In the genomic region with DNA sequence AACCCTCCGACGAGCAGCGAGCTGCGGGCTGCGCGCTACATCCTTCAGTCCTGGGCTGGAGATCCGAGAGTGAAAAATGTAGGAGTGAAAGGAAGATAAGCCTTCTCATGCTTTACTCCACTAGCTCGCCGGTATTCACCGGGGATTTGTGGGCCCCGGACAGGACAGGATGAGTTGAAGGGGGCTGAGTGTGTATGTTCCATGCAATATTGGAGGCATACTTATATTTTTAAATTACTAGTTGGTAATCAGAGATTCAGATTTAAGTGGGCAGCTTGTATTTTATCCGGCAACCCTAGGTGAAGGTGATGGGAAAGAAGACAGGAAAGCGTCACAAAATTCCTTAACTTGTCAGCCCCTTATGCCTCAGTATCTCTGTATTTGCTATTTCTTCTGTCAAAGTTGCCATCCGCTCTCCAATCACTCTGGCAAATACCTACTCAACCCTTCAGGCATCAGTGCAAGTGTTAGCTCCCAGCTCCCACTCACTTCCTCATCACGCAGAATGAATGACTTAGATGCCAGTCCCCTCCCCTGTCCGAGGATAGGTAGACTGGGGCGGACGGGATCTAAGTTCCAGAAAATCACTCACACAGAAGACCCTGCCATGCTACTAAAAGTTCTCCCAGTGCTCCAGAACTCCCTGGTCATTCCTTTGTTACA, we compare ENCODE assay signal across 1 cellular context.
TF ChIP-seq lines count a peak whose summit lies in the region.

No MANE protein-coding gene starts in this region.

TF ChIP-seq in K562, 482 proteins besides CTCF, POLR2A, EP300 and RAD21 (continued from another document):
- TF ChIP-seq, protein P1, sequence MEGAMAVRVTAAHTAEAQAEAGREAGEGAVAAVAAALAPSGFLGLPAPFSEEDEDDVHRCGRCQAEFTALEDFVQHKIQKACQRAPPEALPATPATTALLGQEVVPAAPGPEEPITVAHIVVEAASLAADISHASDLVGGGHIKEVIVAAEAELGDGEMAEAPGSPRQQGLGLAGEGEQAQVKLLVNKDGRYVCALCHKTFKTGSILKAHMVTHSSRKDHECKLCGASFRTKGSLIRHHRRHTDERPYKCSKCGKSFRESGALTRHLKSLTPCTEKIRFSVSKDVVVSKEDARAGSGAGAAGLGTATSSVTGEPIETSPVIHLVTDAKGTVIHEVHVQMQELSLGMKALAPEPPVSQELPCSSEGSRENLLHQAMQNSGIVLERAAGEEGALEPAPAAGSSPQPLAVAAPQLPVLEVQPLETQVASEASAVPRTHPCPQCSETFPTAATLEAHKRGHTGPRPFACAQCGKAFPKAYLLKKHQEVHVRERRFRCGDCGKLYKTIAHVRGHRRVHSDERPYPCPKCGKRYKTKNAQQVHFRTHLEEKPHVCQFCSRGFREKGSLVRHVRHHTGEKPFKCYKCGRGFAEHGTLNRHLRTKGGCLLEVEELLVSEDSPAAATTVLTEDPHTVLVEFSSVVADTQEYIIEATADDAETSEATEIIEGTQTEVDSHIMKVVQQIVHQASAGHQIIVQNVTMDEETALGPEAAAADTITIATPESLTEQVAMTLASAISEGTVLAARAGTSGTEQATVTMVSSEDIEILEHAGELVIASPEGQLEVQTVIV (CRISPR knock-in tag; IDR thresholded peaks at IDR 0.05; ENCODE audit: borderline replicate concordance): no peak
- TF ChIP-seq NELFE (IDR thresholded peaks at IDR 0.05; ENCODE audit: insufficient read depth, insufficient read length) (no peak), NBN (IDR thresholded peaks at IDR 0.05; ENCODE audit: low read depth) (no peak), HDAC3 (IDR thresholded peaks at IDR 0.05; ENCODE audit: borderline replicate concordance, partially characterized antibody) (peak; percentile 10), SPI1 (IDR thresholded peaks at IDR 0.05; ENCODE audit: borderline replicate concordance, low read depth, low read length) (peak; percentile 79), RUNX1 (IDR thresholded peaks at IDR 0.05; ENCODE audit: low read depth) (no peak), CBX3 (IDR thresholded peaks at IDR 0.05; ENCODE audit: borderline replicate concordance in 1 of 2, low read length in 2 of 2) (no peak), SMC3 (conservative IDR thresholded peaks at IDR 0.05; ENCODE audit: insufficient read depth, low read depth, low read length) (no peak), KDM4B (IDR thresholded peaks at IDR 0.05; ENCODE audit: borderline replicate concordance in 2 of 2, low read depth in 1 of 2) (no peak), LARP7 (IDR thresholded peaks at IDR 0.05) (no peak), ELF4 (CRISPR knock-in tag; IDR thresholded peaks at IDR 0.05) (no peak), ZNF24 (IDR thresholded peaks at IDR 0.05) (0 out of 2 replicates have a peak, but pooled peaks have one; percentile 8), MTA2 (IDR thresholded peaks at IDR 0.05; ENCODE audit: low read depth) (no peak), MEF2A (IDR thresholded peaks at IDR 0.05; ENCODE audit: control insufficient read depth, low read depth, low read length) (no peak), ZNF124 (CRISPR knock-in tag; IDR thresholded peaks at IDR 0.05) (no peak), ZFPM2 (CRISPR knock-in tag; IDR thresholded peaks at IDR 0.05) (no peak), JUN (IDR thresholded peaks at IDR 0.05; ENCODE audit: borderline replicate concordance, low read depth, low read length) (no peak), JUN (CRISPR knock-in tag; IDR thresholded peaks at IDR 0.05; ENCODE audit: borderline replicate concordance) (no peak), ASH1L (IDR thresholded peaks at IDR 0.05; ENCODE audit: borderline replicate concordance, low read depth, partially characterized antibody) (no peak), SREBF1 (IDR thresholded peaks at IDR 0.05; ENCODE audit: borderline replicate concordance, low read depth, low read length) (no peak), RAD51 (IDR thresholded peaks at IDR 0.05; ENCODE audit: borderline replicate concordance, low read depth) (no peak)
- TF ChIP-seq, protein P2, sequence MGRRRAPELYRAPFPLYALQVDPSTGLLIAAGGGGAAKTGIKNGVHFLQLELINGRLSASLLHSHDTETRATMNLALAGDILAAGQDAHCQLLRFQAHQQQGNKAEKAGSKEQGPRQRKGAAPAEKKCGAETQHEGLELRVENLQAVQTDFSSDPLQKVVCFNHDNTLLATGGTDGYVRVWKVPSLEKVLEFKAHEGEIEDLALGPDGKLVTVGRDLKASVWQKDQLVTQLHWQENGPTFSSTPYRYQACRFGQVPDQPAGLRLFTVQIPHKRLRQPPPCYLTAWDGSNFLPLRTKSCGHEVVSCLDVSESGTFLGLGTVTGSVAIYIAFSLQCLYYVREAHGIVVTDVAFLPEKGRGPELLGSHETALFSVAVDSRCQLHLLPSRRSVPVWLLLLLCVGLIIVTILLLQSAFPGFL (CRISPR knock-in tag; IDR thresholded peaks at IDR 0.05): no peak
- TF ChIP-seq, protein P3, sequence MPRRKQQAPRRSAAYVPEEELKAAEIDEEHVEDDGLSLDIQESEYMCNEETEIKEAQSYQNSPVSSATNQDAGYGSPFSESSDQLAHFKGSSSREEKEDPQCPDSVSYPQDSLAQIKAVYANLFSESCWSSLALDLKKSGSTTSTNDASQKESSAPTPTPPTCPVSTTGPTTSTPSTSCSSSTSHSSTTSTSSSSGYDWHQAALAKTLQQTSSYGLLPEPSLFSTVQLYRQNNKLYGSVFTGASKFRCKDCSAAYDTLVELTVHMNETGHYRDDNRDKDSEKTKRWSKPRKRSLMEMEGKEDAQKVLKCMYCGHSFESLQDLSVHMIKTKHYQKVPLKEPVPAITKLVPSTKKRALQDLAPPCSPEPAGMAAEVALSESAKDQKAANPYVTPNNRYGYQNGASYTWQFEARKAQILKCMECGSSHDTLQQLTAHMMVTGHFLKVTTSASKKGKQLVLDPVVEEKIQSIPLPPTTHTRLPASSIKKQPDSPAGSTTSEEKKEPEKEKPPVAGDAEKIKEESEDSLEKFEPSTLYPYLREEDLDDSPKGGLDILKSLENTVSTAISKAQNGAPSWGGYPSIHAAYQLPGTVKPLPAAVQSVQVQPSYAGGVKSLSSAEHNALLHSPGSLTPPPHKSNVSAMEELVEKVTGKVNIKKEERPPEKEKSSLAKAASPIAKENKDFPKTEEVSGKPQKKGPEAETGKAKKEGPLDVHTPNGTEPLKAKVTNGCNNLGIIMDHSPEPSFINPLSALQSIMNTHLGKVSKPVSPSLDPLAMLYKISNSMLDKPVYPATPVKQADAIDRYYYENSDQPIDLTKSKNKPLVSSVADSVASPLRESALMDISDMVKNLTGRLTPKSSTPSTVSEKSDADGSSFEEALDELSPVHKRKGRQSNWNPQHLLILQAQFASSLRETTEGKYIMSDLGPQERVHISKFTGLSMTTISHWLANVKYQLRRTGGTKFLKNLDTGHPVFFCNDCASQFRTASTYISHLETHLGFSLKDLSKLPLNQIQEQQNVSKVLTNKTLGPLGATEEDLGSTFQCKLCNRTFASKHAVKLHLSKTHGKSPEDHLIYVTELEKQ (CRISPR knock-in tag; IDR thresholded peaks at IDR 0.05): no peak
- TF ChIP-seq, protein P4, sequence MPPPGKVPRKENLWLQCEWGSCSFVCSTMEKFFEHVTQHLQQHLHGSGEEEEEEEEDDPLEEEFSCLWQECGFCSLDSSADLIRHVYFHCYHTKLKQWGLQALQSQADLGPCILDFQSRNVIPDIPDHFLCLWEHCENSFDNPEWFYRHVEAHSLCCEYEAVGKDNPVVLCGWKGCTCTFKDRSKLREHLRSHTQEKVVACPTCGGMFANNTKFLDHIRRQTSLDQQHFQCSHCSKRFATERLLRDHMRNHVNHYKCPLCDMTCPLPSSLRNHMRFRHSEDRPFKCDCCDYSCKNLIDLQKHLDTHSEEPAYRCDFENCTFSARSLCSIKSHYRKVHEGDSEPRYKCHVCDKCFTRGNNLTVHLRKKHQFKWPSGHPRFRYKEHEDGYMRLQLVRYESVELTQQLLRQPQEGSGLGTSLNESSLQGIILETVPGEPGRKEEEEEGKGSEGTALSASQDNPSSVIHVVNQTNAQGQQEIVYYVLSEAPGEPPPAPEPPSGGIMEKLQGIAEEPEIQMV (tag; conservative IDR thresholded peaks at IDR 0.05; ENCODE audit: low read depth): no peak
- TF ChIP-seq, protein P5, sequence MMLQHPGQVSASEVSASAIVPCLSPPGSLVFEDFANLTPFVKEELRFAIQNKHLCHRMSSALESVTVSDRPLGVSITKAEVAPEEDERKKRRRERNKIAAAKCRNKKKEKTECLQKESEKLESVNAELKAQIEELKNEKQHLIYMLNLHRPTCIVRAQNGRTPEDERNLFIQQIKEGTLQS (IDR thresholded peaks at IDR 0.05): no peak
- TF ChIP-seq, protein P5 (CRISPR knock-in tag; conservative IDR thresholded peaks at IDR 0.05): no peak
- TF ChIP-seq, protein P6, sequence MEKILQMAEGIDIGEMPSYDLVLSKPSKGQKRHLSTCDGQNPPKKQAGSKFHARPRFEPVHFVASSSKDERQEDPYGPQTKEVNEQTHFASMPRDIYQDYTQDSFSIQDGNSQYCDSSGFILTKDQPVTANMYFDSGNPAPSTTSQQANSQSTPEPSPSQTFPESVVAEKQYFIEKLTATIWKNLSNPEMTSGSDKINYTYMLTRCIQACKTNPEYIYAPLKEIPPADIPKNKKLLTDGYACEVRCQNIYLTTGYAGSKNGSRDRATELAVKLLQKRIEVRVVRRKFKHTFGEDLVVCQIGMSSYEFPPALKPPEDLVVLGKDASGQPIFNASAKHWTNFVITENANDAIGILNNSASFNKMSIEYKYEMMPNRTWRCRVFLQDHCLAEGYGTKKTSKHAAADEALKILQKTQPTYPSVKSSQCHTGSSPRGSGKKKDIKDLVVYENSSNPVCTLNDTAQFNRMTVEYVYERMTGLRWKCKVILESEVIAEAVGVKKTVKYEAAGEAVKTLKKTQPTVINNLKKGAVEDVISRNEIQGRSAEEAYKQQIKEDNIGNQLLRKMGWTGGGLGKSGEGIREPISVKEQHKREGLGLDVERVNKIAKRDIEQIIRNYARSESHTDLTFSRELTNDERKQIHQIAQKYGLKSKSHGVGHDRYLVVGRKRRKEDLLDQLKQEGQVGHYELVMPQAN (IDR thresholded peaks at IDR 0.05; ENCODE audit: borderline replicate concordance): no peak
- TF ChIP-seq, protein P7, sequence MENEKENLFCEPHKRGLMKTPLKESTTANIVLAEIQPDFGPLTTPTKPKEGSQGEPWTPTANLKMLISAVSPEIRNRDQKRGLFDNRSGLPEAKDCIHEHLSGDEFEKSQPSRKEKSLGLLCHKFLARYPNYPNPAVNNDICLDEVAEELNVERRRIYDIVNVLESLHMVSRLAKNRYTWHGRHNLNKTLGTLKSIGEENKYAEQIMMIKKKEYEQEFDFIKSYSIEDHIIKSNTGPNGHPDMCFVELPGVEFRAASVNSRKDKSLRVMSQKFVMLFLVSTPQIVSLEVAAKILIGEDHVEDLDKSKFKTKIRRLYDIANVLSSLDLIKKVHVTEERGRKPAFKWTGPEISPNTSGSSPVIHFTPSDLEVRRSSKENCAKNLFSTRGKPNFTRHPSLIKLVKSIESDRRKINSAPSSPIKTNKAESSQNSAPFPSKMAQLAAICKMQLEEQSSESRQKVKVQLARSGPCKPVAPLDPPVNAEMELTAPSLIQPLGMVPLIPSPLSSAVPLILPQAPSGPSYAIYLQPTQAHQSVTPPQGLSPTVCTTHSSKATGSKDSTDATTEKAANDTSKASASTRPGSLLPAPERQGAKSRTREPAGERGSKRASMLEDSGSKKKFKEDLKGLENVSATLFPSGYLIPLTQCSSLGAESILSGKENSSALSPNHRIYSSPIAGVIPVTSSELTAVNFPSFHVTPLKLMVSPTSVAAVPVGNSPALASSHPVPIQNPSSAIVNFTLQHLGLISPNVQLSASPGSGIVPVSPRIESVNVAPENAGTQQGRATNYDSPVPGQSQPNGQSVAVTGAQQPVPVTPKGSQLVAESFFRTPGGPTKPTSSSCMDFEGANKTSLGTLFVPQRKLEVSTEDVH (IDR thresholded peaks at IDR 0.05; ENCODE audit: low read depth, partially characterized antibody): no peak
- TF ChIP-seq, protein P8, sequence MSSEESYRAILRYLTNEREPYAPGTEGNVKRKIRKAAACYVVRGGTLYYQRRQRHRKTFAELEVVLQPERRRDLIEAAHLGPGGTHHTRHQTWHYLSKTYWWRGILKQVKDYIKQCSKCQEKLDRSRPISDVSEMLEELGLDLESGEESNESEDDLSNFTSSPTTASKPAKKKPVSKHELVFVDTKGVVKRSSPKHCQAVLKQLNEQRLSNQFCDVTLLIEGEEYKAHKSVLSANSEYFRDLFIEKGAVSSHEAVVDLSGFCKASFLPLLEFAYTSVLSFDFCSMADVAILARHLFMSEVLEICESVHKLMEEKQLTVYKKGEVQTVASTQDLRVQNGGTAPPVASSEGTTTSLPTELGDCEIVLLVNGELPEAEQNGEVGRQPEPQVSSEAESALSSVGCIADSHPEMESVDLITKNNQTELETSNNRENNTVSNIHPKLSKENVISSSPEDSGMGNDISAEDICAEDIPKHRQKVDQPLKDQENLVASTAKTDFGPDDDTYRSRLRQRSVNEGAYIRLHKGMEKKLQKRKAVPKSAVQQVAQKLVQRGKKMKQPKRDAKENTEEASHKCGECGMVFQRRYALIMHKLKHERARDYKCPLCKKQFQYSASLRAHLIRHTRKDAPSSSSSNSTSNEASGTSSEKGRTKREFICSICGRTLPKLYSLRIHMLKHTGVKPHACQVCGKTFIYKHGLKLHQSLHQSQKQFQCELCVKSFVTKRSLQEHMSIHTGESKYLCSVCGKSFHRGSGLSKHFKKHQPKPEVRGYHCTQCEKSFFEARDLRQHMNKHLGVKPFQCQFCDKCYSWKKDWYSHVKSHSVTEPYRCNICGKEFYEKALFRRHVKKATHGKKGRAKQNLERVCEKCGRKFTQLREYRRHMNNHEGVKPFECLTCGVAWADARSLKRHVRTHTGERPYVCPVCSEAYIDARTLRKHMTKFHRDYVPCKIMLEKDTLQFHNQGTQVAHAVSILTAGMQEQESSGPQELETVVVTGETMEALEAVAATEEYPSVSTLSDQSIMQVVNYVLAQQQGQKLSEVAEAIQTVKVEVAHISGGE (CRISPR knock-in tag; IDR thresholded peaks at IDR 0.05): peak in 1 of 3 experiments; percentile 3; a peak in 1 of 6 replicates
- TF ChIP-seq, protein P9, sequence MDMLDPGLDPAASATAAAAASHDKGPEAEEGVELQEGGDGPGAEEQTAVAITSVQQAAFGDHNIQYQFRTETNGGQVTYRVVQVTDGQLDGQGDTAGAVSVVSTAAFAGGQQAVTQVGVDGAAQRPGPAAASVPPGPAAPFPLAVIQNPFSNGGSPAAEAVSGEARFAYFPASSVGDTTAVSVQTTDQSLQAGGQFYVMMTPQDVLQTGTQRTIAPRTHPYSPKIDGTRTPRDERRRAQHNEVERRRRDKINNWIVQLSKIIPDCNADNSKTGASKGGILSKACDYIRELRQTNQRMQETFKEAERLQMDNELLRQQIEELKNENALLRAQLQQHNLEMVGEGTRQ (CRISPR knock-in tag; IDR thresholded peaks at IDR 0.05): no peak
- TF ChIP-seq, protein P10, sequence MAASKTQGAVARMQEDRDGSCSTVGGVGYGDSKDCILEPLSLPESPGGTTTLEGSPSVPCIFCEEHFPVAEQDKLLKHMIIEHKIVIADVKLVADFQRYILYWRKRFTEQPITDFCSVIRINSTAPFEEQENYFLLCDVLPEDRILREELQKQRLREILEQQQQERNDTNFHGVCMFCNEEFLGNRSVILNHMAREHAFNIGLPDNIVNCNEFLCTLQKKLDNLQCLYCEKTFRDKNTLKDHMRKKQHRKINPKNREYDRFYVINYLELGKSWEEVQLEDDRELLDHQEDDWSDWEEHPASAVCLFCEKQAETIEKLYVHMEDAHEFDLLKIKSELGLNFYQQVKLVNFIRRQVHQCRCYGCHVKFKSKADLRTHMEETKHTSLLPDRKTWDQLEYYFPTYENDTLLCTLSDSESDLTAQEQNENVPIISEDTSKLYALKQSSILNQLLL (CRISPR knock-in tag; IDR thresholded peaks at IDR 0.05; ENCODE audit: borderline replicate concordance): no peak
TF ChIP-seq in K562: peak in this region for 11.
